In the genomic region with DNA sequence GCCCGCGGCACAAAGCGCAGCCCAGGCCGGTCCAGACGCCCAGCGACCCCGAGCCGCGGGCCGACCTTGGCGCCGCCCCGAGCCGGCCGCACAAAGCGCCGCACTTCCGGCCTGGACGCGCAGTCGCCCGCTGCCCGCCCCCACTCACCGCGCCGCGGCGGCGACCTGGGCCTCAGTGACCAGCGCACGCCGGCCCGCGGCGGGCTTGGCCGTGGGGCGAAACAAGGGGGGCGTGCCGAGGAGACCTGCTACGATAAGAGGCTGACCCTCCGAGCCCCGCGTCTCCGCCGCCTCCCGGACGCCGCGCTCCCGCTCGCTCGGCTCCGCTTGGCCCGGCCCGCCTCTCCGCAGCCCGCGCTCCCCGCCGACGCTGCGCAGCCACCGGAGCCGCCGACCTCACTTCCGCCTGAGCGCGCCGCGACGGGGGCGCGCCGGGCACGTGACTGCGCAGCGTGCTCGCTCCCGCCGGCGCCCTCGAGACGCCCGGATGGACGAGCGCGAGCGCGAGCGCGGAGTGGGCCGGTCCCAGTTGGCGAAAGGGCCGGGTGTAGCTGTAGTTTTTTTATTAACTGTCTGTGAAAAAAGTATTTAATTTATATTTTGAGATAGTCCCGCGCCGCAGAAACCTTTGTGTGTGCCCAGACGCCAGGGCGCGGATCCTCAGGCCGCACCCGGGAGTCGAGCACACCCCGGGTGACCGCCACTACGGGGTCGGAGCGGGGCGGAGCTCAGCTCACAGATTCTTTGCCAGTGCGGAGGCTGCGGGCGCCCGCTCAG, we compare ENCODE assay signal across 1 cellular context.
TF ChIP-seq lines count a peak whose summit lies in the region.

A gene with protein sequence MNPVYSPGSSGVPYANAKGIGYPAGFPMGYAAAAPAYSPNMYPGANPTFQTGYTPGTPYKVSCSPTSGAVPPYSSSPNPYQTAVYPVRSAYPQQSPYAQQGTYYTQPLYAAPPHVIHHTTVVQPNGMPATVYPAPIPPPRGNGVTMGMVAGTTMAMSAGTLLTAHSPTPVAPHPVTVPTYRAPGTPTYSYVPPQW (minus strand): TSS at position 395 of the 777 bp plus-strand sequence. CDS start 10,814 bp downstream, outside the sequence.

TF ChIP-seq in K562, 482 proteins besides CTCF, POLR2A, EP300 and RAD21 (continued from another document and continues in another):
- TF ChIP-seq, protein P1, sequence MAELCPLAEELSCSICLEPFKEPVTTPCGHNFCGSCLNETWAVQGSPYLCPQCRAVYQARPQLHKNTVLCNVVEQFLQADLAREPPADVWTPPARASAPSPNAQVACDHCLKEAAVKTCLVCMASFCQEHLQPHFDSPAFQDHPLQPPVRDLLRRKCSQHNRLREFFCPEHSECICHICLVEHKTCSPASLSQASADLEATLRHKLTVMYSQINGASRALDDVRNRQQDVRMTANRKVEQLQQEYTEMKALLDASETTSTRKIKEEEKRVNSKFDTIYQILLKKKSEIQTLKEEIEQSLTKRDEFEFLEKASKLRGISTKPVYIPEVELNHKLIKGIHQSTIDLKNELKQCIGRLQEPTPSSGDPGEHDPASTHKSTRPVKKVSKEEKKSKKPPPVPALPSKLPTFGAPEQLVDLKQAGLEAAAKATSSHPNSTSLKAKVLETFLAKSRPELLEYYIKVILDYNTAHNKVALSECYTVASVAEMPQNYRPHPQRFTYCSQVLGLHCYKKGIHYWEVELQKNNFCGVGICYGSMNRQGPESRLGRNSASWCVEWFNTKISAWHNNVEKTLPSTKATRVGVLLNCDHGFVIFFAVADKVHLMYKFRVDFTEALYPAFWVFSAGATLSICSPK (IDR thresholded peaks at IDR 0.05; ENCODE audit: borderline replicate concordance) = no peak
- no peak for TF ChIP-seq COPS2 (conservative IDR thresholded peaks at IDR 0.05)
- no peak for TF ChIP-seq SP1 (CRISPR knock-in tag; IDR thresholded peaks at IDR 0.05)
- TF ChIP-seq EHMT2 (IDR thresholded peaks at IDR 0.05) = no peak
- TF ChIP-seq GTF2E2 (tag; IDR thresholded peaks at IDR 0.05) = peak; percentile 80; the same call in 1 of the 2 replicates
- peak; percentile 92; the same call in 1 of the 2 replicates for TF ChIP-seq ZNF766 (CRISPR knock-in tag; conservative IDR thresholded peaks at IDR 0.05)
- TF ChIP-seq, protein P2, sequence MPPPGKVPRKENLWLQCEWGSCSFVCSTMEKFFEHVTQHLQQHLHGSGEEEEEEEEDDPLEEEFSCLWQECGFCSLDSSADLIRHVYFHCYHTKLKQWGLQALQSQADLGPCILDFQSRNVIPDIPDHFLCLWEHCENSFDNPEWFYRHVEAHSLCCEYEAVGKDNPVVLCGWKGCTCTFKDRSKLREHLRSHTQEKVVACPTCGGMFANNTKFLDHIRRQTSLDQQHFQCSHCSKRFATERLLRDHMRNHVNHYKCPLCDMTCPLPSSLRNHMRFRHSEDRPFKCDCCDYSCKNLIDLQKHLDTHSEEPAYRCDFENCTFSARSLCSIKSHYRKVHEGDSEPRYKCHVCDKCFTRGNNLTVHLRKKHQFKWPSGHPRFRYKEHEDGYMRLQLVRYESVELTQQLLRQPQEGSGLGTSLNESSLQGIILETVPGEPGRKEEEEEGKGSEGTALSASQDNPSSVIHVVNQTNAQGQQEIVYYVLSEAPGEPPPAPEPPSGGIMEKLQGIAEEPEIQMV (tag; conservative IDR thresholded peaks at IDR 0.05; ENCODE audit: low read depth) = no peak
- no peak for TF ChIP-seq HEY1 (CRISPR knock-in tag; IDR thresholded peaks at IDR 0.05; ENCODE audit: borderline replicate concordance)
- TF ChIP-seq ZNF584 (CRISPR knock-in tag; IDR thresholded peaks at IDR 0.05; ENCODE audit: low read depth) = peak; percentile 80
- TF ChIP-seq, protein P3, sequence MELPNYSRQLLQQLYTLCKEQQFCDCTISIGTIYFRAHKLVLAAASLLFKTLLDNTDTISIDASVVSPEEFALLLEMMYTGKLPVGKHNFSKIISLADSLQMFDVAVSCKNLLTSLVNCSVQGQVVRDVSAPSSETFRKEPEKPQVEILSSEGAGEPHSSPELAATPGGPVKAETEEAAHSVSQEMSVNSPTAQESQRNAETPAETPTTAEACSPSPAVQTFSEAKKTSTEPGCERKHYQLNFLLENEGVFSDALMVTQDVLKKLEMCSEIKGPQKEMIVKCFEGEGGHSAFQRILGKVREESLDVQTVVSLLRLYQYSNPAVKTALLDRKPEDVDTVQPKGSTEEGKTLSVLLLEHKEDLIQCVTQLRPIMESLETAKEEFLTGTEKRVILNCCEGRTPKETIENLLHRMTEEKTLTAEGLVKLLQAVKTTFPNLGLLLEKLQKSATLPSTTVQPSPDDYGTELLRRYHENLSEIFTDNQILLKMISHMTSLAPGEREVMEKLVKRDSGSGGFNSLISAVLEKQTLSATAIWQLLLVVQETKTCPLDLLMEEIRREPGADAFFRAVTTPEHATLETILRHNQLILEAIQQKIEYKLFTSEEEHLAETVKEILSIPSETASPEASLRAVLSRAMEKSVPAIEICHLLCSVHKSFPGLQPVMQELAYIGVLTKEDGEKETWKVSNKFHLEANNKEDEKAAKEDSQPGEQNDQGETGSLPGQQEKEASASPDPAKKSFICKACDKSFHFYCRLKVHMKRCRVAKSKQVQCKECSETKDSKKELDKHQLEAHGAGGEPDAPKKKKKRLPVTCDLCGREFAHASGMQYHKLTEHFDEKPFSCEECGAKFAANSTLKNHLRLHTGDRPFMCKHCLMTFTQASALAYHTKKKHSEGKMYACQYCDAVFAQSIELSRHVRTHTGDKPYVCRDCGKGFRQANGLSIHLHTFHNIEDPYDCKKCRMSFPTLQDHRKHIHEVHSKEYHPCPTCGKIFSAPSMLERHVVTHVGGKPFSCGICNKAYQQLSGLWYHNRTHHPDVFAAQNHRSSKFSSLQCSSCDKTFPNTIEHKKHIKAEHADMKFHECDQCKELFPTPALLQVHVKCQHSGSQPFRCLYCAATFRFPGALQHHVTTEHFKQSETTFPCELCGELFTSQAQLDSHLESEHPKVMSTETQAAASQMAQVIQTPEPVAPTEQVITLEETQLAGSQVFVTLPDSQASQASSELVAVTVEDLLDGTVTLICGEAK (IDR thresholded peaks at IDR 0.05) = peak; percentile 42; the same call in 1 of the 2 replicates
- TF ChIP-seq, protein P3 (CRISPR knock-in tag; IDR thresholded peaks at IDR 0.05) = no peak
- TF ChIP-seq GABPB2 (CRISPR knock-in tag; conservative IDR thresholded peaks at IDR 0.05) = no peak
- TF ChIP-seq, protein P4, sequence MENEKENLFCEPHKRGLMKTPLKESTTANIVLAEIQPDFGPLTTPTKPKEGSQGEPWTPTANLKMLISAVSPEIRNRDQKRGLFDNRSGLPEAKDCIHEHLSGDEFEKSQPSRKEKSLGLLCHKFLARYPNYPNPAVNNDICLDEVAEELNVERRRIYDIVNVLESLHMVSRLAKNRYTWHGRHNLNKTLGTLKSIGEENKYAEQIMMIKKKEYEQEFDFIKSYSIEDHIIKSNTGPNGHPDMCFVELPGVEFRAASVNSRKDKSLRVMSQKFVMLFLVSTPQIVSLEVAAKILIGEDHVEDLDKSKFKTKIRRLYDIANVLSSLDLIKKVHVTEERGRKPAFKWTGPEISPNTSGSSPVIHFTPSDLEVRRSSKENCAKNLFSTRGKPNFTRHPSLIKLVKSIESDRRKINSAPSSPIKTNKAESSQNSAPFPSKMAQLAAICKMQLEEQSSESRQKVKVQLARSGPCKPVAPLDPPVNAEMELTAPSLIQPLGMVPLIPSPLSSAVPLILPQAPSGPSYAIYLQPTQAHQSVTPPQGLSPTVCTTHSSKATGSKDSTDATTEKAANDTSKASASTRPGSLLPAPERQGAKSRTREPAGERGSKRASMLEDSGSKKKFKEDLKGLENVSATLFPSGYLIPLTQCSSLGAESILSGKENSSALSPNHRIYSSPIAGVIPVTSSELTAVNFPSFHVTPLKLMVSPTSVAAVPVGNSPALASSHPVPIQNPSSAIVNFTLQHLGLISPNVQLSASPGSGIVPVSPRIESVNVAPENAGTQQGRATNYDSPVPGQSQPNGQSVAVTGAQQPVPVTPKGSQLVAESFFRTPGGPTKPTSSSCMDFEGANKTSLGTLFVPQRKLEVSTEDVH (IDR thresholded peaks at IDR 0.05; ENCODE audit: low read depth, partially characterized antibody) = peak; percentile 70
- no peak for TF ChIP-seq GTF2F1 (IDR thresholded peaks at IDR 0.05; ENCODE audit: low read depth, low read length)
- TF ChIP-seq, protein P5, sequence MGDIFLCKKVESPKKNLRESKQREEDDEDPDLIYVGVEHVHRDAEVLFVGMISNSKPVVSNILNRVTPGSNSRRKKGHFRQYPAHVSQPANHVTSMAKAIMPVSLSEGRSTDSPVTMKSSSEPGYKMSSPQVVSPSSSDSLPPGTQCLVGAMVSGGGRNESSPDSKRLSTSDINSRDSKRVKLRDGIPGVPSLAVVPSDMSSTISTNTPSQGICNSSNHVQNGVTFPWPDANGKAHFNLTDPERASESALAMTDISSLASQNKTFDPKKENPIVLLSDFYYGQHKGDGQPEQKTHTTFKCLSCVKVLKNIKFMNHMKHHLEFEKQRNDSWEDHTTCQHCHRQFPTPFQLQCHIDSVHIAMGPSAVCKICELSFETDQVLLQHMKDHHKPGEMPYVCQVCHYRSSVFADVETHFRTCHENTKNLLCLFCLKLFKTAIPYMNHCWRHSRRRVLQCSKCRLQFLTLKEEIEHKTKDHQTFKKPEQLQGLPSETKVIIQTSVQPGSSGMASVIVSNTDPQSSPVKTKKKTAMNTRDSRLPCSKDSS (IDR thresholded peaks at IDR 0.05; ENCODE audit: low read depth, partially characterized antibody) = no peak
- TF ChIP-seq, protein P6, sequence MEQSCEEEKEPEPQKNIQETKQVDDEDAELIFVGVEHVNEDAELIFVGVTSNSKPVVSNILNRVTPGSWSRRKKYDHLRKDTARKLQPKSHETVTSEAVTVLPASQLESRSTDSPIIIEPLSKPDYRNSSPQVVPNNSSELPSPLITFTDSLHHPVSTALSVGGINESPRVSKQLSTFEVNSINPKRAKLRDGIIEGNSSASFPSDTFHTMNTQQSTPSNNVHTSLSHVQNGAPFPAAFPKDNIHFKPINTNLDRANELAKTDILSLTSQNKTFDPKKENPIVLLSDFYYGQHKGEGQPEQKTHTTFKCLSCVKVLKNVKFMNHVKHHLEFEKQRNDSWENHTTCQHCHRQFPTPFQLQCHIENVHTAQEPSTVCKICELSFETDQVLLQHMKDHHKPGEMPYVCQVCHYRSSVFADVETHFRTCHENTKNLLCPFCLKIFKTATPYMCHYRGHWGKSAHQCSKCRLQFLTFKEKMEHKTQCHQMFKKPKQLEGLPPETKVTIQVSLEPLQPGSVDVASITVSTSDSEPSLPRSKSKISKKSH (CRISPR knock-in tag; IDR thresholded peaks at IDR 0.05) = no peak
- no peak for TF ChIP-seq ETV1 (tag; conservative IDR thresholded peaks at IDR 0.05; ENCODE audit: low read depth)
- TF ChIP-seq, protein P7, sequence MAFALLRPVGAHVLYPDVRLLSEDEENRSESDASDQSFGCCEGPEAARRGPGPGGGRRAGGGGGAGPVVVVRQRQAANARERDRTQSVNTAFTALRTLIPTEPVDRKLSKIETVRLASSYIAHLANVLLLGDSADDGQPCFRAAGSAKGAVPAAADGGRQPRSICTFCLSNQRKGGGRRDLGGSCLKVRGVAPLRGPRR (CRISPR knock-in tag; IDR thresholded peaks at IDR 0.05) = 0 out of 2 replicates have a peak, but pooled peaks have one; percentile 40
- TF ChIP-seq, protein P8, sequence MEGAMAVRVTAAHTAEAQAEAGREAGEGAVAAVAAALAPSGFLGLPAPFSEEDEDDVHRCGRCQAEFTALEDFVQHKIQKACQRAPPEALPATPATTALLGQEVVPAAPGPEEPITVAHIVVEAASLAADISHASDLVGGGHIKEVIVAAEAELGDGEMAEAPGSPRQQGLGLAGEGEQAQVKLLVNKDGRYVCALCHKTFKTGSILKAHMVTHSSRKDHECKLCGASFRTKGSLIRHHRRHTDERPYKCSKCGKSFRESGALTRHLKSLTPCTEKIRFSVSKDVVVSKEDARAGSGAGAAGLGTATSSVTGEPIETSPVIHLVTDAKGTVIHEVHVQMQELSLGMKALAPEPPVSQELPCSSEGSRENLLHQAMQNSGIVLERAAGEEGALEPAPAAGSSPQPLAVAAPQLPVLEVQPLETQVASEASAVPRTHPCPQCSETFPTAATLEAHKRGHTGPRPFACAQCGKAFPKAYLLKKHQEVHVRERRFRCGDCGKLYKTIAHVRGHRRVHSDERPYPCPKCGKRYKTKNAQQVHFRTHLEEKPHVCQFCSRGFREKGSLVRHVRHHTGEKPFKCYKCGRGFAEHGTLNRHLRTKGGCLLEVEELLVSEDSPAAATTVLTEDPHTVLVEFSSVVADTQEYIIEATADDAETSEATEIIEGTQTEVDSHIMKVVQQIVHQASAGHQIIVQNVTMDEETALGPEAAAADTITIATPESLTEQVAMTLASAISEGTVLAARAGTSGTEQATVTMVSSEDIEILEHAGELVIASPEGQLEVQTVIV (CRISPR knock-in tag; IDR thresholded peaks at IDR 0.05; ENCODE audit: borderline replicate concordance) = peak; percentile 46; the same call in 1 of the 2 replicates
- TF ChIP-seq BRF1 (IDR thresholded peaks at IDR 0.05; ENCODE audit: borderline replicate concordance, extremely low read depth, insufficient read length) = no peak
